Comparison of ENCODE assay signal across 8 cellular contexts in genomic region chr9:128250839-128251558, GRCh38. TPM values are rescaled to one million over a fixed set of nuclear protein-coding genes. Genes with fewer than 3 reads are reported as not detected.
DNase-seq lines count a peak whose midpoint lies in the region; ATAC-seq and TF ChIP-seq lines count a peak whose summit lies in the region.

No MANE protein-coding gene starts in this region.

- H3K9me3 Mint-ChIP-seq in activated T-helper 17 cell treated with anti-CD3 and anti-CD28 coated beads, Interleukin-2, amount 50 U/mL, for 72 hours, result no peaks in the 10 kb centered on the region

- H3K27ac Mint-ChIP-seq in activated T-helper 17 cell treated with anti-CD3 and anti-CD28 coated beads, Interleukin-2, amount 50 U/mL, for 72 hours, result no peak overlapping the region

- no peak for TF ChIP-seq EP300 in transverse colon (IDR thresholded peaks at IDR 0.05; ENCODE audit: low read depth)

- peaks cover 3% of the 10 kb centered on the region for H3K36me3 Mint-ChIP-seq in activated T-helper 17 cell treated with anti-CD3 and anti-CD28 coated beads, Interleukin-2, amount 50 U/mL, for 72 hours (ENCODE audit: low read depth)

- H3K9me3 ChIP-seq in left ventricle myocardium inferior (replicated peaks) (no peaks in the 10 kb centered on the region), transverse colon (no peaks in the 10 kb centered on the region)

- peak overlapping the region; percentile 78 for H3K4me3 Mint-ChIP-seq in activated T-helper 17 cell treated with anti-CD3 and anti-CD28 coated beads, Interleukin-2, amount 50 U/mL, for 72 hours

- no peak for ATAC-seq in left ventricle myocardium superior
- peak; percentile 12 for ATAC-seq in activated T-helper 17 cell treated with anti-CD3 and anti-CD28 coated beads, Interleukin-2, amount 50 U/mL, for 72 hours (replicated peaks)
- ATAC-seq in HG02678 (IDR thresholded peaks at IDR 0.05; ENCODE audit: unreplicated experiment), result no peak
- ATAC-seq in HG02973 (IDR thresholded peaks at IDR 0.05; ENCODE audit: unreplicated experiment), result no peak

- no peak overlapping the region for H3K27ac ChIP-seq in left ventricle myocardium inferior (replicated peaks)
- peak overlapping the region in 2 of 4 donors; percentile 38 to 46 for H3K27ac ChIP-seq in transverse colon

- H3K4me3 ChIP-seq in left ventricle myocardium inferior (peak overlapping the region; percentile 56), kidney epithelial cell (ENCODE audit: low read depth, low read length) (peak overlapping the region; percentile 38), transverse colon (peak overlapping the region in 3 of 4 donors; percentile 36 to 49 (median 46))

- DNase-seq in left ventricle myocardium inferior, result no peak
- DNase-seq in left ventricle myocardium superior, result no peak
- DNase-seq in kidney epithelial cell (ENCODE audit: low read depth), result no peak
- no peak for DNase-seq in transverse colon
- DNase-seq in COLO668 (lab: John Stamatoyannopoulos, UW; ENCODE audit: unreplicated experiment), result no peak

- intact Hi-C loops in left ventricle myocardium inferior (cut with micrococcal nuclease) (no loop called here), left ventricle myocardium superior (cut with micrococcal nuclease) (no loop called here), transverse colon (cut with DNase I; ENCODE audit: low total_unique reads) (no loop called here)

- H3K36me3 ChIP-seq in left ventricle myocardium inferior, result peaks cover 1% of the 10 kb centered on the region
- peaks cover 1% of the 10 kb centered on the region for H3K36me3 ChIP-seq in kidney epithelial cell (ENCODE audit: control insufficient read depth, insufficient read depth, low read length)
- no peaks in the 10 kb centered on the region for H3K36me3 ChIP-seq in transverse colon

- H3K4me1 ChIP-seq in left ventricle myocardium inferior (peaks cover 28% of the 10 kb centered on the region), transverse colon (peaks cover 4 to 19% (median 9%) of the 10 kb centered on the region in 4 donors)

- 30 to 52% methylated on average over 6 to 21 of the region's 38 CpGs for WGBS in transverse colon (ENCODE audit: low coverage in 1 of 2), 2 donors

- H3K4me1 Mint-ChIP-seq in activated T-helper 17 cell treated with anti-CD3 and anti-CD28 coated beads, Interleukin-2, amount 50 U/mL, for 72 hours, result peaks cover 5% of the 10 kb centered on the region

- no peak for TF ChIP-seq POLR2A in transverse colon (IDR thresholded peaks at IDR 0.05)

- in situ Hi-C loops in transverse colon (cut with MboI; ENCODE audit: low pct_ligation_motif_present in 1 of 4, low pct_unique_long_range_greater_than_20kb in 1 of 4, low sequenced_read_pairs in 3 of 4), result no loop called here

- no peak for TF ChIP-seq CTCF in left ventricle myocardium inferior (IDR thresholded peaks at IDR 0.05; ENCODE audit: borderline replicate concordance)
- TF ChIP-seq CTCF in kidney epithelial cell (IDR thresholded peaks at IDR 0.05; ENCODE audit: insufficient read depth, low read length, poor library complexity, severe bottlenecking), result no peak
- TF ChIP-seq CTCF in transverse colon (IDR thresholded peaks at IDR 0.05), result no peak

- H3K27me3 ChIP-seq in left ventricle myocardium inferior (ENCODE audit: low read depth) (peaks cover 30% of the 10 kb centered on the region), kidney epithelial cell (ENCODE audit: control insufficient read depth, insufficient read depth, low read length) (no peaks in the 10 kb centered on the region), transverse colon (peaks cover 10% of the 10 kb centered on the region)

- H3K27me3 Mint-ChIP-seq in activated T-helper 17 cell treated with anti-CD3 and anti-CD28 coated beads, Interleukin-2, amount 50 U/mL, for 72 hours, result no peaks in the 10 kb centered on the region

RNA-seq across cellular contexts. Expression of gene GOLGA2, which starts 24.8 kb away (rescaled TPM):
- total RNA-seq in left ventricle myocardium inferior (86.9 TPM), left ventricle myocardium superior (83.5 TPM), kidney epithelial cell (69.9 and 75.8 TPM in 2 replicates), transverse colon (100 to 1,000 TPM in 1 of 4 donors, 10 to 100 TPM in 3; 69.9 to 206 (median 75.5) TPM)
- total RNA-seq in activated T-helper 17 cell treated with anti-CD3 and anti-CD28 coated beads, Interleukin-2, amount 50 U/mL, for 72 hours, result 10 to 100 TPM; 31.2 to 60.0 TPM

RNA-seq across cellular contexts. Expression of gene SWI5, which starts 25.1 kb away (rescaled TPM):
- total RNA-seq in left ventricle myocardium inferior (16.2 TPM), left ventricle myocardium superior (16.2 TPM), kidney epithelial cell (37.4 and 45.5 TPM in 2 replicates), transverse colon (10 to 100 TPM in 2 of 4 donors, 1 to 10 TPM in 1, not detected in 1; 7.8 to 20.8 (median 20.8) TPM)
- 10 to 100 TPM; 12.1 to 14.9 TPM for total RNA-seq in activated T-helper 17 cell treated with anti-CD3 and anti-CD28 coated beads, Interleukin-2, amount 50 U/mL, for 72 hours

RNA-seq across cellular contexts. Expression of gene DNM1, which starts 47.8 kb away (rescaled TPM):
- 4.9 TPM for total RNA-seq in left ventricle myocardium inferior
- total RNA-seq in left ventricle myocardium superior, result 5.4 TPM
- 1 to 10 TPM in 1 of 2 donors, under 1 TPM in 1; 0.84 to 9.2 TPM for total RNA-seq in activated T-helper 17 cell treated with anti-CD3 and anti-CD28 coated beads, Interleukin-2, amount 50 U/mL, for 72 hours
- total RNA-seq in kidney epithelial cell, result 16.2 and 20.5 TPM in 2 replicates
- total RNA-seq in transverse colon, result 10 to 100 TPM in 2 of 4 donors, 1 to 10 TPM in 2; 7.5 to 41.8 (median 14.3) TPM

RNA-seq across cellular contexts. Expression of gene CIZ1, which starts 59.6 kb away (rescaled TPM):
- total RNA-seq in left ventricle myocardium inferior, result 74.9 TPM
- total RNA-seq in left ventricle myocardium superior, result 76.6 TPM
- 100 to 1,000 TPM; 113 to 123 TPM for total RNA-seq in activated T-helper 17 cell treated with anti-CD3 and anti-CD28 coated beads, Interleukin-2, amount 50 U/mL, for 72 hours
- 56.9 and 103 TPM in 2 replicates for total RNA-seq in kidney epithelial cell
- 100 to 1,000 TPM in 1 of 4 donors, 10 to 100 TPM in 3; 59.9 to 211 (median 73.0) TPM for total RNA-seq in transverse colon
